ENCODE assay signal across 8 cellular contexts in genomic region chr16:67393111-67393789, GRCh38. TPM values are rescaled to one million over a fixed set of nuclear protein-coding genes. Genes with fewer than 3 reads are reported as not detected.
DNase-seq lines count a peak whose midpoint lies in the region; ATAC-seq and TF ChIP-seq lines count a peak whose summit lies in the region.

TSS of gene TPPP3 (minus strand) at chr16:67393498. CDS start at chr16:67391111, 2,387 bp downstream.

- TF ChIP-seq CTCF in activated CD8-positive, alpha-beta T cell treated with anti-CD3 and anti-CD28 coated beads for 36 hours (IDR thresholded peaks at IDR 0.05) = peak; percentile 63

- POLR2A ChIA-PET in activated CD8-positive, alpha-beta T cell treated with anti-CD3 and anti-CD28 coated beads for 36 hours (lab: Charles Lee) = interaction anchor here (0.6 kb wide), 1 partner anchor 20 kb away, joined by 3 read pairs; no protein-coding TSS in a partner anchor

- H3K36me3 Mint-ChIP-seq in activated CD8-positive, alpha-beta T cell treated with anti-CD3 and anti-CD28 coated beads for 36 hours (ENCODE audit: low read depth) = no peaks in the 10 kb centered on the region
- peaks cover 5% of the 10 kb centered on the region for H3K36me3 Mint-ChIP-seq in stimulated activated effector memory CD8-positive, alpha-beta T cell treated with anti-CD3 and anti-CD28 coated beads, Interleukin-12 subunit alpha, Interleukin-12 subunit beta, amount 100 ng/mL, for 72 hours

- H3K27ac ChIP-seq in mesodermal cell (ENCODE audit: low read depth, low read length, severe bottlenecking) = peak within 1 kb of the TSS; percentile 45

- intact Hi-C loops in activated CD8-positive, alpha-beta T cell treated with anti-CD3 and anti-CD28 coated beads for 36 hours (cut with micrococcal nuclease) = no loop called here

- no peaks in the 10 kb centered on the region for H3K36me3 ChIP-seq in mesodermal cell (ENCODE audit: control insufficient read depth, insufficient read depth, low read length)

- in situ Hi-C loops in Caki2 (cut with HindIII; ENCODE audit: low pct_unique_long_range_greater_than_20kb, low sequenced_read_pairs) = no loop called here

- H3K4me1 ChIP-seq in mesodermal cell (ENCODE audit: control insufficient read depth, insufficient read depth, low read length, poor library complexity, severe bottlenecking) = peaks cover 29% of the 10 kb centered on the region

- peaks cover 28% of the 10 kb centered on the region for H3K27me3 Mint-ChIP-seq in activated CD8-positive, alpha-beta T cell treated with anti-CD3 and anti-CD28 coated beads for 36 hours

- H3K4me3 ChIP-seq in mesodermal cell (ENCODE audit: extremely low read depth, insufficient read depth, low read length, poor library complexity, severe bottlenecking) = peak within 1 kb of the TSS; percentile 19

- peak within 1 kb of the TSS; percentile 21 for H3K4me3 Mint-ChIP-seq in activated CD8-positive, alpha-beta T cell treated with anti-CD3 and anti-CD28 coated beads for 36 hours
- H3K4me3 Mint-ChIP-seq in stimulated activated effector memory CD8-positive, alpha-beta T cell treated with anti-CD3 and anti-CD28 coated beads, Interleukin-12 subunit alpha, Interleukin-12 subunit beta, amount 100 ng/mL, for 72 hours = peak within 1 kb of the TSS; percentile 72

- WGBS in mesodermal cell (ENCODE audit: insufficient coverage in 2 of 2), 2 experiments = 2 to 9% methylated on average over 33 to 45 of the region's 56 CpGs

- no peaks in the 10 kb centered on the region for H3K9me3 ChIP-seq in mesodermal cell (ENCODE audit: control insufficient read depth, low read length)

- H3K4me1 Mint-ChIP-seq in activated CD8-positive, alpha-beta T cell treated with anti-CD3 and anti-CD28 coated beads for 36 hours (ENCODE audit: low read depth) = peaks cover 4% of the 10 kb centered on the region
- H3K4me1 Mint-ChIP-seq in stimulated activated effector memory CD8-positive, alpha-beta T cell treated with anti-CD3 and anti-CD28 coated beads, Interleukin-12 subunit alpha, Interleukin-12 subunit beta, amount 100 ng/mL, for 72 hours = peaks cover 9% of the 10 kb centered on the region

- no peak within 1 kb of the TSS for H3K27ac Mint-ChIP-seq in activated CD8-positive, alpha-beta T cell treated with anti-CD3 and anti-CD28 coated beads for 36 hours
- peak within 1 kb of the TSS; percentile 54 for H3K27ac Mint-ChIP-seq in stimulated activated effector memory CD8-positive, alpha-beta T cell treated with anti-CD3 and anti-CD28 coated beads, Interleukin-12 subunit alpha, Interleukin-12 subunit beta, amount 100 ng/mL, for 72 hours

- ATAC-seq in activated CD8-positive, alpha-beta T cell treated with anti-CD3 and anti-CD28 coated beads for 36 hours = peak; percentile 83
- ATAC-seq in esophagus mucosa = peak; percentile 26
- peak; percentile 59 for ATAC-seq in stimulated activated effector memory CD8-positive, alpha-beta T cell treated with anti-CD3 and anti-CD28 coated beads, Interleukin-12 subunit alpha, Interleukin-12 subunit beta, amount 100 ng/mL, for 72 hours
- ATAC-seq in GM18907 (IDR thresholded peaks at IDR 0.05; ENCODE audit: unreplicated experiment) = no peak
- ATAC-seq in GM19463 (IDR thresholded peaks at IDR 0.05; ENCODE audit: unreplicated experiment) = no peak

- CTCF ChIA-PET in activated CD8-positive, alpha-beta T cell treated with anti-CD3 and anti-CD28 coated beads for 36 hours (lab: Charles Lee) = interaction anchor here (0.6 to 2.1 kb wide), 15 partner anchors 11 to 133 kb away, joined by 3 to 10 read pairs (median 4); partner anchors contain the start of genes ATP6V0D1, KCTD19 and LRRC36

- H3K9me3 Mint-ChIP-seq in activated CD8-positive, alpha-beta T cell treated with anti-CD3 and anti-CD28 coated beads for 36 hours = no peaks in the 10 kb centered on the region
- H3K9me3 Mint-ChIP-seq in stimulated activated effector memory CD8-positive, alpha-beta T cell treated with anti-CD3 and anti-CD28 coated beads, Interleukin-12 subunit alpha, Interleukin-12 subunit beta, amount 100 ng/mL, for 72 hours = no peaks in the 10 kb centered on the region

- DNase-seq in Caki2 (ENCODE audit: low read depth) (peak; percentile 83), NCI-H1092 (lab: John Stamatoyannopoulos, UW) (peak; percentile 91)
- peak; percentile 76 for DNase-seq in activated CD8-positive, alpha-beta T cell treated with anti-CD3 and anti-CD28 coated beads for 36 hours
- peak in 1 of 2 donors; percentile 33 for DNase-seq in stimulated activated effector memory CD8-positive, alpha-beta T cell treated with anti-CD3 and anti-CD28 coated beads, Interleukin-12 subunit alpha, Interleukin-12 subunit beta, amount 100 ng/mL, for 72 hours (ENCODE audit: low spot score in 2 of 2)

RNA-seq across cellular contexts. Expression of gene TPPP3, which starts in this region (rescaled TPM):
- total RNA-seq in Caki2 (2014; rRNA removed; shearing (Covaris generic); ENCODE audit: low replicate concordance) = 4.6 and 22.3 TPM in 2 replicates
- not detected for total RNA-seq in activated CD8-positive, alpha-beta T cell treated with anti-CD3 and anti-CD28 coated beads for 36 hours
- total RNA-seq in esophagus mucosa = 3.7 TPM
- polyA plus RNA-seq in mesodermal cell (2013, experiment 1 of 2) = 12.8 TPM
- 7.7 TPM for polyA plus RNA-seq in mesodermal cell (2013, experiment 2 of 2)

Comparison
In these comparisons a context has a peak if more than half of its experiments do, and no peak if none do; other contexts are left out.
1. Peak in DNase-seq and ATAC-seq in activated CD8-positive, alpha-beta T cell treated with anti-CD3 and anti-CD28 coated beads for 36 hours; RNA of the gene not detected or under 1 TPM.
2. ATAC-seq: peak in esophagus mucosa (single experiment) and stimulated activated effector memory CD8-positive, alpha-beta T cell treated with anti-CD3 and anti-CD28 coated beads, Interleukin-12 subunit alpha, Interleukin-12 subunit beta, amount 100 ng/mL, for 72 hours (single experiment); none in GM18907 (single experiment) and GM19463 (single experiment).